17 cellular contexts compared by ENCODE assay signal in genomic region chr2:145503511-145503910, GRCh38.
DNase-seq lines count a peak whose midpoint lies in the region; ATAC-seq and TF ChIP-seq lines count a peak whose summit lies in the region.
"Had no signal": no experiment of that assay in that cellular context is flagged by ENCODE, and none has a peak within 500 bp of the region (broad histone marks: within the 10 kb centered on the region; RNA-seq: fewer than 3 reads in every experiment).

No MANE protein-coding gene starts in this region.

- H3K27me3 ChIP-seq in IMR-90 (ENCODE audit: control insufficient read depth, insufficient read depth, low read length): no peaks in the 10 kb centered on the region
- H3K27me3 ChIP-seq: SJSA1 had no signal

- no peak overlapping the region for H3K4me2 ChIP-seq in IMR-90 (ENCODE audit: low read depth, low read length)

- DNase-seq in AG10803 (ENCODE audit: low read depth): peak; percentile 6
- peak; percentile 4 for DNase-seq in IMR-90
- peak; percentile 16 for DNase-seq in choroid plexus epithelial cell (ENCODE audit: low read depth)
- peak; percentile 10 for DNase-seq in iPS-NIHi7 (ENCODE audit: extremely low spot score)
- DNase-seq in NCI-H226: no peak
- DNase-seq in cerebellar cortex (ENCODE audit: low spot score): no peak
- DNase-seq: ACHN; CD8-positive, alpha-beta memory T cell; HCEC 1CT; KBM-7; NCI-H1694 treated with DMSO at 0.1 percent for 48 hours; NCI-H524; NK-92 treated with Interleukin-12 subunit alpha and Interleukin-12 subunit beta, amount 100 ng/mL, for 24 hours; PC-3; SW 1271 had no signal

- intact Hi-C loops in IMR-90 (cut with micrococcal nuclease): no loop called here

- H2AK5ac ChIP-seq in IMR-90 (ENCODE audit: low read depth, low read length): no peak overlapping the region

- TF ChIP-seq CTCF in AG10803 (conservative IDR thresholded peaks at IDR 0.05; ENCODE audit: low read length) (no peak), IMR-90 (conservative IDR thresholded peaks at IDR 0.05; ENCODE audit: low read depth, low read length) (no peak), choroid plexus epithelial cell (conservative IDR thresholded peaks at IDR 0.05; ENCODE audit: low read depth, low read length) (no peak)

- 0 out of 2 replicates have a peak, but pooled peaks cover 3% of the 10 kb centered on the region for H3K9me1 ChIP-seq in IMR-90 (ENCODE audit: insufficient read depth, low read length)

- H3K56ac ChIP-seq in IMR-90 (ENCODE audit: extremely low read depth, insufficient read depth, low read length): no peak overlapping the region

- TF ChIP-seq POLR2A in IMR-90 (IDR thresholded peaks at IDR 0.05; ENCODE audit: low read depth, low read length): no peak

- no peaks in the 10 kb centered on the region for H3K4me1 ChIP-seq in IMR-90 (ENCODE audit: control insufficient read depth, insufficient read depth, low read length)
- H3K4me1 ChIP-seq: SJSA1 had no signal

- in situ Hi-C loops in IMR-90 (cut with MboI; ENCODE audit: low sequenced_read_pairs): no loop called here

- no peak for TF ChIP-seq RAD21 in IMR-90 (IDR thresholded peaks at IDR 0.05; ENCODE audit: low read length)

- H2BK5ac ChIP-seq in IMR-90 (ENCODE audit: low read depth, low read length, poor library complexity, severe bottlenecking): no peak overlapping the region

- ATAC-seq in IMR-90 (ENCODE audit: low read depth) (no peak), HG02798 (IDR thresholded peaks at IDR 0.05; ENCODE audit: poor library complexity, unreplicated experiment) (no peak)
- ATAC-seq: PC-3 had no signal

- H3K27ac ChIP-seq in IMR-90 (ENCODE audit: insufficient read depth, low read length): no peak overlapping the region
- H3K27ac ChIP-seq: SJSA1 had no signal

- POLR2A ChIA-PET in IMR-90 (lab: Charles Lee; ENCODE audit: unreplicated experiment): no interaction called here

- H3K79me1 ChIP-seq in IMR-90 (ENCODE audit: low read depth in 1 of 2, low read length in 2 of 2): no peaks in the 10 kb centered on the region

- no peak overlapping the region for H2AK9ac ChIP-seq in IMR-90 (replicated peaks; ENCODE audit: low read depth, low read length, poor library complexity)

- H4K5ac ChIP-seq in IMR-90 (ENCODE audit: low read depth, low read length): no peak overlapping the region

- dilution Hi-C loops in IMR-90 (cut with HindIII; ENCODE audit: low sequenced_read_pairs, unreplicated experiment): no loop called here

- no peak overlapping the region for H4K91ac ChIP-seq in IMR-90 (ENCODE audit: insufficient read depth, low read depth, low read length)

- no peak overlapping the region for H3K23ac ChIP-seq in IMR-90 (ENCODE audit: low read depth, low read length)

- WGBS in IMR-90 (ENCODE audit: extremely low coverage in 2 of 2, insufficient read length in 1 of 2), 2 experiments: no CpG with 5 or more reads among the region's 3 CpGs

- H2BK120ac ChIP-seq in IMR-90 (ENCODE audit: low read depth, low read length): no peak overlapping the region

- H4K8ac ChIP-seq in IMR-90 (ENCODE audit: low read depth in 2 of 2, low read length in 2 of 2): no peak overlapping the region

- no peak overlapping the region for H3K9ac ChIP-seq in IMR-90 (ENCODE audit: low read depth, low read length)

- H3K36me3 ChIP-seq in IMR-90 (ENCODE audit: control insufficient read depth, insufficient read depth, low read length): no peaks in the 10 kb centered on the region
- H3K36me3 ChIP-seq: SJSA1 had no signal

- H3K18ac ChIP-seq in IMR-90 (ENCODE audit: low read depth, low read length): no peak overlapping the region

- no peaks in the 10 kb centered on the region for H4K20me1 ChIP-seq in IMR-90 (ENCODE audit: insufficient read depth, low read length)

- H3K14ac ChIP-seq in IMR-90 (replicated peaks; ENCODE audit: low read depth, low read length): no peak overlapping the region

- no peak overlapping the region for H2AFZ ChIP-seq in IMR-90 (replicated peaks; ENCODE audit: low read length, poor library complexity)

- BruUV-seq in IMR-90 (replicated peaks; lab: Mats Ljungman, UMichigan): no TSS peak

- CTCF ChIA-PET in IMR-90 (lab: Yijun Ruan, JAX): no interaction called here

- no peaks in the 10 kb centered on the region for H3K9me3 ChIP-seq in IMR-90 (ENCODE audit: control insufficient read depth, insufficient read depth, low read length)
- H3K9me3 ChIP-seq: SJSA1 had no signal

- H3K4me3 ChIP-seq in AG10803 (ENCODE audit: low read length): no peak overlapping the region
- no peak overlapping the region for H3K4me3 ChIP-seq in IMR-90 (ENCODE audit: insufficient read depth, low read depth, low read length)
- H3K4me3 ChIP-seq in choroid plexus epithelial cell (ENCODE audit: low read depth, low read length): no peak overlapping the region
- H3K4me3 ChIP-seq: SJSA1 had no signal

- no peak overlapping the region for H3K4ac ChIP-seq in IMR-90 (ENCODE audit: low read depth, low read length)

- no peak overlapping the region for H2BK15ac ChIP-seq in IMR-90 (ENCODE audit: low read depth, low read length)

- H2BK20ac ChIP-seq in IMR-90 (ENCODE audit: low read depth, low read length): no peak overlapping the region

TF ChIP-seq in IMR-90, 13 proteins besides CTCF, POLR2A, EP300 and RAD21:
- TF ChIP-seq FOS (IDR thresholded peaks at IDR 0.05; ENCODE audit: low read depth, low read length): no peak
- no peak for TF ChIP-seq MXI1 (IDR thresholded peaks at IDR 0.05; ENCODE audit: borderline replicate concordance, low read depth, low read length)
- TF ChIP-seq MAZ (IDR thresholded peaks at IDR 0.05; ENCODE audit: borderline replicate concordance, low read depth, low read length): no peak
- no peak for TF ChIP-seq RCOR1 (IDR thresholded peaks at IDR 0.05; ENCODE audit: insufficient replicate concordance, low read length)
- no peak for TF ChIP-seq NFE2L2 (IDR thresholded peaks at IDR 0.05; ENCODE audit: low read depth, low read length)
- no peak for TF ChIP-seq RFX5 (IDR thresholded peaks at IDR 0.05; ENCODE audit: low read depth, low read length)
- TF ChIP-seq ELK1 (IDR thresholded peaks at IDR 0.05; ENCODE audit: borderline replicate concordance, low read depth, low read length): no peak
- TF ChIP-seq USF2 (IDR thresholded peaks at IDR 0.05; ENCODE audit: low read depth, low read length): no peak
- TF ChIP-seq CEBPB (IDR thresholded peaks at IDR 0.05; ENCODE audit: low read depth, low read length): no peak
- TF ChIP-seq SMC3 (IDR thresholded peaks at IDR 0.05; ENCODE audit: low read depth, low read length): no peak

Comparison
In these comparisons a context has a peak if more than half of its experiments do, and no peak if none do; other contexts are left out.
1. DNase-seq: peak in AG10803 (single experiment), IMR-90 (single experiment), choroid plexus epithelial cell (single experiment) and iPS-NIHi7 (single experiment); none in NCI-H226 (single experiment) and cerebellar cortex (single experiment).